Comparison of ENCODE assay signal across 31 cellular contexts in the genomic region with DNA sequence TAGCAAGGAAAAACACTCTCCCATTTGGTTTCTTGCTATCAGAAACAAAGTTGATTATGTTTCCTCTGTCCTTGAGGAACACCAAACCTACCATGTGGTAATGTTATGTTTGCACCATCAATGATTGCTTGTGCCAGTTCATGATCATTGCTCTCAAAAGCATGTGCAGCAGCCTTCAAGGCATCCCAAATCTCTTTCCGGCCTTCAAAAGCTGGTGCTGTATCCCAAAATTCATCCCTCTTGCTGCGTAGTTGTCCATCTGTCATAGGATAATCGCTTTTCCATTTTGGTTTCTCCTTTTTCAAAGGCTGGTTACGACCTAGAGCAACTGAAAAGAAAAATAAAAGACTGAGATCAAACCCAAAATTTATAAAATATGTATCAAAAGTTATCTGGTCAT. TPM values are rescaled to one million over a fixed set of nuclear protein-coding genes. Genes with fewer than 3 reads are reported as not detected.
"Had no signal": no experiment of that assay in that cellular context is flagged by ENCODE, and none has a peak within 500 bp of the region (broad histone marks: within the 10 kb centered on the region; RNA-seq: fewer than 3 reads in every experiment).

No MANE protein-coding gene starts in this region.

- ATAC-seq: activated T-helper 17 cell treated with anti-CD3 and anti-CD28 coated beads, Interleukin-2, amount 50 U/mL, for 72 hours; Right ventricle myocardium inferior; T-cell had no signal

- H3K27me3 ChIP-seq: brain microvascular endothelial cell, cardiac muscle cell had no signal

- H3K27me3 Mint-ChIP-seq: activated CD4-positive, alpha-beta T cell treated with anti-CD3 and anti-CD28 coated beads, Interleukin-2, amount 10 ng/mL, durations not matched to agents 7 days and 5 days; activated naive CD4-positive, alpha-beta T cell treated with anti-CD3 and anti-CD28 coated beads, Interleukin-2, amount 10 ng/mL, durations not matched to agents 7 days and 5 days; activated naive CD8-positive, alpha-beta T cell treated with anti-CD3 and anti-CD28 coated beads for 36 hours; activated T-helper 17 cell treated with anti-CD3 and anti-CD28 coated beads, Interleukin-2, amount 50 U/mL, for 72 hours; T-cell had no signal

- H3K9me3 Mint-ChIP-seq: activated CD4-positive, alpha-beta memory T cell treated with anti-CD3 and anti-CD28 coated beads, Interleukin-2, amount 10 ng/mL, durations not matched to agents 7 days and 5 days; activated CD4-positive, alpha-beta T cell treated with anti-CD3 and anti-CD28 coated beads, Interleukin-2, amount 10 ng/mL, durations not matched to agents 7 days and 5 days; activated naive CD4-positive, alpha-beta T cell treated with anti-CD3 and anti-CD28 coated beads, Interleukin-2, amount 10 ng/mL, durations not matched to agents 7 days and 5 days; activated T-helper 17 cell treated with anti-CD3 and anti-CD28 coated beads, Interleukin-2, amount 50 U/mL, for 72 hours; T-cell had no signal

- H3K27ac ChIP-seq: brain microvascular endothelial cell, cardiac muscle cell, SK-N-MC had no signal

- FAIRE-seq: TTC549 had no signal

- DNase-seq: activated CD4-positive, alpha-beta memory T cell treated with anti-CD3 and anti-CD28 coated beads, Interleukin-2, amount 10 ng/mL, durations not matched to agents 7 days and 5 days; activated CD4-positive, alpha-beta T cell treated with anti-CD3 and anti-CD28 coated beads, Interleukin-2, amount 10 ng/mL, durations not matched to agents 7 days and 5 days; activated CD4-positive, CD25-positive, alpha-beta regulatory T cell; activated gamma-delta T cell; activated naive CD4-positive, alpha-beta T cell treated with anti-CD3 and anti-CD28 coated beads, Interleukin-2, amount 10 ng/mL, durations not matched to agents 7 days and 5 days; activated naive CD8-positive, alpha-beta T cell treated with anti-CD3 and anti-CD28 coated beads for 36 hours; activated T-cell treated with anti-CD3 and anti-CD28 coated beads for 4 hours; activated T-cell treated with anti-CD3 and anti-CD28 coated beads, Interleukin-2, amount 50 U/mL, for 48 hours; brain microvascular endothelial cell; cerebellar nuclear complex; Kasumi-1; NCI-H1048; NCI-H146; NCI-H1930; NCI-H2171 treated with DMSO at 0.1 percent for 48 hours; NCI-H226; NCI-H526; NCI-H774; T-cell; T1000 had no signal

- H3K4me3 Mint-ChIP-seq: activated CD4-positive, alpha-beta memory T cell treated with anti-CD3 and anti-CD28 coated beads, Interleukin-2, amount 10 ng/mL, durations not matched to agents 7 days and 5 days; activated CD4-positive, alpha-beta T cell treated with anti-CD3 and anti-CD28 coated beads, Interleukin-2, amount 10 ng/mL, durations not matched to agents 7 days and 5 days; activated naive CD4-positive, alpha-beta T cell treated with anti-CD3 and anti-CD28 coated beads, Interleukin-2, amount 10 ng/mL, durations not matched to agents 7 days and 5 days; activated naive CD8-positive, alpha-beta T cell treated with anti-CD3 and anti-CD28 coated beads for 36 hours; activated T-helper 17 cell treated with anti-CD3 and anti-CD28 coated beads, Interleukin-2, amount 50 U/mL, for 72 hours; T-cell had no signal

- H3K4me3 ChIP-seq: cardiac muscle cell, SK-N-MC had no signal

- H3K27ac Mint-ChIP-seq: activated CD4-positive, alpha-beta memory T cell treated with anti-CD3 and anti-CD28 coated beads, Interleukin-2, amount 10 ng/mL, durations not matched to agents 7 days and 5 days; activated naive CD4-positive, alpha-beta T cell treated with anti-CD3 and anti-CD28 coated beads, Interleukin-2, amount 10 ng/mL, durations not matched to agents 7 days and 5 days; activated naive CD8-positive, alpha-beta T cell treated with anti-CD3 and anti-CD28 coated beads for 36 hours; activated T-helper 17 cell treated with anti-CD3 and anti-CD28 coated beads, Interleukin-2, amount 50 U/mL, for 72 hours; T-cell had no signal

RNA-seq across cellular contexts. Expression of a gene that starts 40.1 kb away (rescaled TPM):
- total RNA-seq: activated CD4-positive, alpha-beta memory T cell treated with anti-CD3 and anti-CD28 coated beads, Interleukin-2, amount 10 ng/mL, durations not matched to agents 7 days and 5 days; activated CD4-positive, alpha-beta T cell treated with anti-CD3 and anti-CD28 coated beads, Interleukin-2, amount 10 ng/mL, durations not matched to agents 7 days and 5 days; activated CD8-positive, alpha-beta memory T cell treated with anti-CD3 and anti-CD28 coated beads for 36 hours; activated naive CD8-positive, alpha-beta T cell treated with anti-CD3 and anti-CD28 coated beads for 36 hours; activated T-helper 17 cell treated with anti-CD3 and anti-CD28 coated beads, Interleukin-2, amount 50 U/mL, for 72 hours; cardiac muscle cell; M059J; NCI-H460; OCI-LY7; Right ventricle myocardium inferior; RPMI7951; T-cell had no signal
- polyA plus RNA-seq: adipose tissue, cardiac muscle cell had no signal
